ENCODE assay signal across 1 cellular context in the genomic region with DNA sequence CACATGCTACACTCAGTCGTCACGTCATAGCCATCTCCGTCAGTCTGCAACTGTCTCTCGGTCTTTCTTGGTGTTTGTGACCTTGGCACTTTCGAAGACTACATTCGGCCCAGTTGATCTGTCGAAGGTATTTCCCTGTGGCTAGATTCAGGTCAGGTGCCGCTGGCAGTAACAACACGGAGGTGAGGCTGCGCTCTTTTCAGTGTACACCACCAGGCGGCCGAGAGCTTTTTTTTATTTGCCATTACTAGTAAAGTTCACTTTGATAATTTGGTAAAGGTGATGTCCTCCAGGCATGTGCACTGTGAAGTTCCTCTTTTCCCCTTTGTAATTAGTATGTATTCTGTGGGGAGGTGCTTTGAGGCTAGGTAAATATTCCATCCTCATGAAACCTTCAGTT.
A peak's percentile ranks its signal among the peaks of the same experiment; 100 is the strongest.
TF ChIP-seq lines count a peak whose summit lies in the region.

No MANE protein-coding gene starts in this region.

TF ChIP-seq in H1, 55 proteins besides CTCF, POLR2A, EP300 and RAD21:
- TF ChIP-seq, protein P1, sequence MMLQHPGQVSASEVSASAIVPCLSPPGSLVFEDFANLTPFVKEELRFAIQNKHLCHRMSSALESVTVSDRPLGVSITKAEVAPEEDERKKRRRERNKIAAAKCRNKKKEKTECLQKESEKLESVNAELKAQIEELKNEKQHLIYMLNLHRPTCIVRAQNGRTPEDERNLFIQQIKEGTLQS (IDR thresholded peaks at IDR 0.05; ENCODE audit: insufficient read depth, low read depth, low read length) = no peak
- TF ChIP-seq KDM5A (IDR thresholded peaks at IDR 0.05; ENCODE audit: low read length) = no peak
- peak; percentile 42; the same call in 1 of the 2 replicates for TF ChIP-seq USF2 (IDR thresholded peaks at IDR 0.05; ENCODE audit: low read length)
